ENCODE assay signal across 21 cellular contexts in genomic region chr16:1261131-1261917, GRCh38. TPM values are rescaled to one million over a fixed set of nuclear protein-coding genes. Genes with fewer than 3 reads are reported as not detected.
DNase-seq lines count a peak whose midpoint lies in the region; ATAC-seq, FAIRE-seq and TF ChIP-seq lines count a peak whose summit lies in the region.
"Had no signal": no experiment of that assay in that cellular context is flagged by ENCODE, and none has a peak within 500 bp of the region (broad histone marks: within the 10 kb centered on the region; RNA-seq: fewer than 3 reads in every experiment).

No MANE protein-coding gene starts in this region.

- H3K79me1 ChIP-seq in H1 (ENCODE audit: low read depth, low read length), result no peaks in the 10 kb centered on the region; the same call in 1 of the 2 replicates

- no peak for FAIRE-seq in H1 (lab: Jason Lieb, UNC)
- FAIRE-seq: GM19239, TTC549 had no signal

- peaks cover 17% of the 10 kb centered on the region for H3K27me3 Mint-ChIP-seq in activated naive CD4-positive, alpha-beta T cell treated with anti-CD3 and anti-CD28 coated beads for 36 hours (ENCODE audit: low read depth)

- TF ChIP-seq EP300 in H1 (IDR thresholded peaks at IDR 0.05; ENCODE audit: borderline replicate concordance in 1 of 2, low read depth in 2 of 2, low read length in 2 of 2) (no peak), transverse colon (IDR thresholded peaks at IDR 0.05; ENCODE audit: low read depth) (no peak)

- no peak overlapping the region for H3K23ac ChIP-seq in H1 (ENCODE audit: insufficient read length)

- H3K4ac ChIP-seq in H1 (replicated peaks; ENCODE audit: insufficient read length, low read depth, low read length), result no peak overlapping the region

- H3K4me3 ChIP-seq in H1 (ENCODE audit: extremely low read depth in 1 of 4, insufficient read depth in 2 of 4, low read depth in 3 of 4, low read length in 4 of 4) (0 out of 8 replicates have a peak overlapping the region, but pooled peaks of 1 of the 4 experiments have one; percentile 8), transverse colon (no peak overlapping the region)
- H3K4me3 ChIP-seq: lung, Peyer's patch had no signal

- intact Hi-C loops in activated naive CD4-positive, alpha-beta T cell treated with anti-CD3 and anti-CD28 coated beads for 36 hours (cut with micrococcal nuclease), result no loop called here
- intact Hi-C loops in transverse colon (cut with DNase I; ENCODE audit: low total_unique reads), result no loop called here

- H2BK15ac ChIP-seq in H1 (ENCODE audit: low read length), result 0 out of 2 replicates have a peak overlapping the region, but pooled peaks have one; percentile 29

- H3K18ac ChIP-seq in H1 (ENCODE audit: extremely low read depth, low read length), result no peak overlapping the region

- no peaks in the 10 kb centered on the region for H3K36me3 Mint-ChIP-seq in activated naive CD4-positive, alpha-beta T cell treated with anti-CD3 and anti-CD28 coated beads for 36 hours (ENCODE audit: low read depth)
- H3K36me3 Mint-ChIP-seq in stimulated activated effector memory CD8-positive, alpha-beta T cell treated with anti-CD3 and anti-CD28 coated beads, Interleukin-12 subunit alpha, Interleukin-12 subunit beta, amount 100 ng/mL, for 72 hours, result no peaks in the 10 kb centered on the region
- H3K36me3 Mint-ChIP-seq: activated CD4-positive, alpha-beta memory T cell treated with anti-CD3 and anti-CD28 coated beads for 36 hours; natural killer cell had no signal

- WGBS in H1 (ENCODE audit: extremely low coverage in 1 of 2, insufficient coverage in 1 of 2, insufficient read length in 1 of 2, insufficient replicate concordance in 2 of 2, low coverage in 1 of 2, low lambda C conversion rate in 2 of 2, missing lambda C conversion rate in 1 of 2), 2 experiments, result 80% methylated on average over 35 of the region's 48 CpGs; no CpG with 5 or more reads in 1 of the 2 experiments
- 19% methylated on average over 38 of the region's 48 CpGs; no CpG with 5 or more reads in 1 of the 2 donors for WGBS in transverse colon (ENCODE audit: low coverage in 1 of 2), 2 donors

- no peak overlapping the region for H3K27ac Mint-ChIP-seq in activated naive CD4-positive, alpha-beta T cell treated with anti-CD3 and anti-CD28 coated beads for 36 hours
- H3K27ac Mint-ChIP-seq in stimulated activated effector memory CD8-positive, alpha-beta T cell treated with anti-CD3 and anti-CD28 coated beads, Interleukin-12 subunit alpha, Interleukin-12 subunit beta, amount 100 ng/mL, for 72 hours, result no peak overlapping the region
- H3K27ac Mint-ChIP-seq: activated CD4-positive, alpha-beta memory T cell treated with anti-CD3 and anti-CD28 coated beads for 36 hours; natural killer cell had no signal

- peak; percentile 9 for DNase-seq in activated naive CD4-positive, alpha-beta T cell treated with anti-CD3 and anti-CD28 coated beads, Interleukin-2, amount 50 U/mL, for 16 hours
- no peak for DNase-seq in activated naive CD4-positive, alpha-beta T cell treated with anti-CD3 and anti-CD28 coated beads for 36 hours
- DNase-seq in NCI-H2107 (lab: John Stamatoyannopoulos, UW) (peak; percentile 50), H1 (ENCODE audit: low read depth in 1 of 2, low spot score in 2 of 2) (no peak), transverse colon (no peak), NCI-H1930 (lab: John Stamatoyannopoulos, UW) (no peak)
- no peak for DNase-seq in stimulated activated effector memory CD8-positive, alpha-beta T cell treated with anti-CD3 and anti-CD28 coated beads, Interleukin-12 subunit alpha, Interleukin-12 subunit beta, amount 100 ng/mL, for 72 hours (ENCODE audit: low spot score in 2 of 2)
- DNase-seq: activated CD4-positive, alpha-beta memory T cell treated with anti-CD3 and anti-CD28 coated beads for 36 hours; amygdala; foreskin fibroblast; natural killer cell; NCI-H226; Peyer's patch had no signal

- peaks cover 3% of the 10 kb centered on the region; the same call in 1 of the 2 replicates for H3K23me2 ChIP-seq in H1 (ENCODE audit: low read depth, low read length)

- H4K8ac ChIP-seq in H1 (ENCODE audit: extremely low read depth, insufficient read depth, low read length), result peak overlapping the region; percentile 79; the same call in 1 of the 2 replicates

- no peak overlapping the region for H2BK20ac ChIP-seq in H1 (ENCODE audit: low read length)

- peak overlapping the region; percentile 6 for H4K91ac ChIP-seq in H1 (replicated peaks; ENCODE audit: insufficient read length, low read length)

- H3K9me3 ChIP-seq in H1 (ENCODE audit: insufficient read depth in 2 of 2, low read depth in 1 of 2, low read length in 1 of 2) (peaks cover 0 to 2% of the 10 kb centered on the region in 2 experiments; a peak in 1 of 4 replicates), transverse colon (no peaks in the 10 kb centered on the region)
- H3K9me3 ChIP-seq: Peyer's patch had no signal

- TF ChIP-seq CTCF in H1 (IDR thresholded peaks at IDR 0.05; ENCODE audit: control extremely low read depth in 1 of 3, insufficient read depth in 1 of 3, low read depth in 1 of 3, low read length in 3 of 3) (no peak), transverse colon (IDR thresholded peaks at IDR 0.05) (no peak)

- CTCF ChIA-PET in activated naive CD4-positive, alpha-beta T cell treated with anti-CD3 and anti-CD28 coated beads for 36 hours (lab: Charles Lee), result interaction anchor here (0.6 kb wide), 2 partner anchors 40 to 484 kb away, joined by 3 read pairs; no protein-coding TSS in a partner anchor
- CTCF ChIA-PET in H1 (lab: Charles Lee; ENCODE audit: partially characterized antibody), result interaction anchor here (0.7 to 1.2 kb wide), 4 partner anchors 17 to 43 kb away, joined by 3 to 4 read pairs (median 3); no protein-coding TSS in a partner anchor

- no peak overlapping the region for H2AFZ ChIP-seq in H1 (ENCODE audit: low read length)

- no peaks in the 10 kb centered on the region; a peak in 1 of 8 replicates for H3K36me3 ChIP-seq in H1 (ENCODE audit: control insufficient read depth in 2 of 4, insufficient read depth in 4 of 4, low read length in 3 of 4)
- no peaks in the 10 kb centered on the region for H3K36me3 ChIP-seq in transverse colon
- H3K36me3 ChIP-seq: Peyer's patch had no signal

- H3K27ac ChIP-seq in H1 (ENCODE audit: low read depth, low read length) (no peak overlapping the region), transverse colon (no peak overlapping the region)
- H3K27ac ChIP-seq: Peyer's patch had no signal

- H3K4me1 ChIP-seq in H1 (replicated peaks in 1 of 4; ENCODE audit: control insufficient read depth in 3 of 4, insufficient read depth in 4 of 4, low read length in 3 of 4) (peaks cover 0 to 11% (median 8%) of the 10 kb centered on the region in 4 experiments; a peak in 6 of 7 replicates), transverse colon (peaks cover 0 to 4% (median 3%) of the 10 kb centered on the region in 4 donors)

- no peak overlapping the region for H3K14ac ChIP-seq in H1 (ENCODE audit: insufficient read length)

- H3K9ac ChIP-seq in H1 (replicated peaks in 1 of 4; ENCODE audit: extremely low read depth in 1 of 4, low read depth in 3 of 4, low read length in 3 of 4), result no peak overlapping the region

- peak; percentile 48 for ATAC-seq in stimulated activated effector memory CD8-positive, alpha-beta T cell treated with anti-CD3 and anti-CD28 coated beads, Interleukin-12 subunit alpha, Interleukin-12 subunit beta, amount 100 ng/mL, for 72 hours
- ATAC-seq in HG02610 (IDR thresholded peaks at IDR 0.05; ENCODE audit: unreplicated experiment), result no peak

- no peak for TF ChIP-seq POLR2A in H1 (IDR thresholded peaks at IDR 0.05; ENCODE audit: control extremely low read depth in 1 of 2, low read depth in 2 of 2, low read length in 2 of 2)
- TF ChIP-seq POLR2A in transverse colon (IDR thresholded peaks at IDR 0.05), result no peak

- TF ChIP-seq RAD21 in H1 (IDR thresholded peaks at IDR 0.05 in 1 of 2, conservative IDR thresholded peaks at IDR 0.05 in 1 of 2; ENCODE audit: low read depth in 2 of 2, low read length in 2 of 2), result no peak

- H2AK5ac ChIP-seq in H1 (ENCODE audit: low read depth, low read length), result no peak overlapping the region

- H2BK12ac ChIP-seq in H1 (ENCODE audit: low read depth, low read length), result 0 out of 2 replicates have a peak overlapping the region, but pooled peaks have one; percentile 60

- peaks cover 0 to 7% of the 10 kb centered on the region in 2 experiments for H4K20me1 ChIP-seq in H1 (replicated peaks in 1 of 2; ENCODE audit: control insufficient read depth in 1 of 2, insufficient read depth in 2 of 2, low read length in 2 of 2)

- peaks cover 5% of the 10 kb centered on the region for H3K4me1 Mint-ChIP-seq in activated naive CD4-positive, alpha-beta T cell treated with anti-CD3 and anti-CD28 coated beads for 36 hours (ENCODE audit: low read depth)
- peaks cover 5% of the 10 kb centered on the region for H3K4me1 Mint-ChIP-seq in stimulated activated effector memory CD8-positive, alpha-beta T cell treated with anti-CD3 and anti-CD28 coated beads, Interleukin-12 subunit alpha, Interleukin-12 subunit beta, amount 100 ng/mL, for 72 hours

- H3K27me3 ChIP-seq in H1 (replicated peaks in 1 of 4; ENCODE audit: control insufficient read depth in 3 of 4, extremely low read depth in 1 of 4, insufficient read depth in 3 of 4, low read length in 3 of 4), result peaks cover 0 to 28% (median 14%) of the 10 kb centered on the region in 4 experiments; a peak in 5 of 7 replicates
- H3K27me3 ChIP-seq in transverse colon, result peaks cover 54% of the 10 kb centered on the region

- in situ Hi-C loops in transverse colon (cut with MboI; ENCODE audit: low pct_ligation_motif_present in 1 of 4, low pct_unique_long_range_greater_than_20kb in 1 of 4, low sequenced_read_pairs in 3 of 4), result no loop called here

- H3K4me2 ChIP-seq in H1 (ENCODE audit: insufficient read depth in 1 of 2, low read depth in 2 of 2, low read length in 2 of 2), result peak overlapping the region in 1 of 2 experiments; percentile 49; a peak in 2 of 4 replicates

- no peak overlapping the region for H4K5ac ChIP-seq in H1 (ENCODE audit: insufficient read length, low read depth, low read length)

- no peak overlapping the region for H2BK5ac ChIP-seq in H1 (ENCODE audit: low read depth, low read length)

- POLR2A ChIA-PET in H1 (lab: Charles Lee; ENCODE audit: partially characterized antibody), result no interaction called here

- H3K4me3 Mint-ChIP-seq in activated naive CD4-positive, alpha-beta T cell treated with anti-CD3 and anti-CD28 coated beads for 36 hours, result no peak overlapping the region
- peak overlapping the region; percentile 26 for H3K4me3 Mint-ChIP-seq in stimulated activated effector memory CD8-positive, alpha-beta T cell treated with anti-CD3 and anti-CD28 coated beads, Interleukin-12 subunit alpha, Interleukin-12 subunit beta, amount 100 ng/mL, for 72 hours
- H3K4me3 Mint-ChIP-seq: activated CD4-positive, alpha-beta memory T cell treated with anti-CD3 and anti-CD28 coated beads for 36 hours; central memory CD8-positive, alpha-beta T cell; natural killer cell had no signal

- peaks cover 7% of the 10 kb centered on the region for H3K9me3 Mint-ChIP-seq in activated naive CD4-positive, alpha-beta T cell treated with anti-CD3 and anti-CD28 coated beads for 36 hours
- no peaks in the 10 kb centered on the region for H3K9me3 Mint-ChIP-seq in stimulated activated effector memory CD8-positive, alpha-beta T cell treated with anti-CD3 and anti-CD28 coated beads, Interleukin-12 subunit alpha, Interleukin-12 subunit beta, amount 100 ng/mL, for 72 hours
- H3K9me3 Mint-ChIP-seq: natural killer cell had no signal

- no peaks in the 10 kb centered on the region for H3K79me2 ChIP-seq in H1 (ENCODE audit: control insufficient read depth in 1 of 2, insufficient read depth in 2 of 2, low read length in 2 of 2)

- no peak overlapping the region for H2BK120ac ChIP-seq in H1 (replicated peaks; ENCODE audit: low read depth, low read length)

- H3K56ac ChIP-seq in H1 (replicated peaks; ENCODE audit: insufficient read length, low read depth, low read length), result no peak overlapping the region

RNA-seq across cellular contexts. Expression of gene TPSD1, which starts 5.5 kb away (rescaled TPM):
- not detected for total RNA-seq in activated naive CD4-positive, alpha-beta T cell treated with anti-CD3 and anti-CD28 coated beads for 36 hours
- total RNA-seq in H1 (2021; fragmentation: NEBNext Ultra II Directional; extraction: Animal tissue kit (Norgen Biotek cat#: 25700)), result not detected in 2 replicates
- polyA plus RNA-seq in H1 (2011; rRNA removed), result 0.26 and 0.61 TPM in 2 replicates
- 0.62 TPM for polyA plus RNA-seq in H1 (2011; cell fraction: cytosol; rRNA removed)
- 8.5 TPM for polyA plus RNA-seq in H1 (2011; cell fraction: nucleus; rRNA removed)
- polyA plus RNA-seq in H1 (2012, experiment 1 of 2), result 0.42 to 1.1 TPM (median 0.70 TPM) in 4 replicates
- polyA plus RNA-seq in H1 (2012, experiment 2 of 2), result 0.18 TPM
- 0.36 TPM for polyA plus RNA-seq in H1 (2013, experiment 1 of 2)
- polyA plus RNA-seq in H1 (2013, experiment 2 of 2), result 0.17 TPM
- polyA minus RNA-seq in H1 (2011; rRNA and poly(A)+ RNA removed), result 0.28 TPM in 1 of 2 replicates, not detected in the other
- polyA minus RNA-seq in H1 (2011; cell fraction: cytosol; rRNA and poly(A)+ RNA removed), result not detected
- not detected for polyA minus RNA-seq in H1 (2011; cell fraction: nucleus; rRNA and poly(A)+ RNA removed)
- 10 to 100 TPM in 1 of 4 donors, 1 to 10 TPM in 2, not detected in 1; 4.6 to 12.0 (median 7.8) TPM for total RNA-seq in transverse colon
- total RNA-seq: activated CD4-positive, alpha-beta memory T cell treated with anti-CD3 and anti-CD28 coated beads for 36 hours; HT1080; pulmonary artery endothelial cell had no signal
- polyA plus RNA-seq: AG04450 had no signal

RNA-seq across cellular contexts. Expression of gene TPSAB1, which starts 20.8 kb away (rescaled TPM):
- total RNA-seq in activated naive CD4-positive, alpha-beta T cell treated with anti-CD3 and anti-CD28 coated beads for 36 hours, result not detected
- not detected in 2 replicates for total RNA-seq in H1 (2021; fragmentation: NEBNext Ultra II Directional; extraction: Animal tissue kit (Norgen Biotek cat#: 25700))
- 0.09 TPM in 2 replicates for polyA plus RNA-seq in H1 (2011; rRNA removed)
- 0.12 TPM for polyA plus RNA-seq in H1 (2011; cell fraction: cytosol; rRNA removed)
- polyA plus RNA-seq in H1 (2011; cell fraction: nucleus; rRNA removed), result 1.5 TPM
- polyA plus RNA-seq in H1 (2012, experiment 1 of 2), result not detected in 4 replicates
- not detected for polyA plus RNA-seq in H1 (2012, experiment 2 of 2)
- not detected for polyA plus RNA-seq in H1 (2013, experiment 1 of 2)
- polyA plus RNA-seq in H1 (2013, experiment 2 of 2), result not detected
- polyA minus RNA-seq in H1 (2011; rRNA and poly(A)+ RNA removed), result not detected in 2 replicates
- polyA minus RNA-seq in H1 (2011; cell fraction: cytosol; rRNA and poly(A)+ RNA removed), result not detected
- polyA minus RNA-seq in H1 (2011; cell fraction: nucleus; rRNA and poly(A)+ RNA removed), result not detected
- 10 to 100 TPM in 3 of 4 donors, 1 to 10 TPM in 1; 9.4 to 33.7 (median 23.8) TPM for total RNA-seq in transverse colon
- total RNA-seq: activated CD4-positive, alpha-beta memory T cell treated with anti-CD3 and anti-CD28 coated beads for 36 hours; HT1080; pulmonary artery endothelial cell had no signal
- polyA plus RNA-seq: AG04450 had no signal

RNA-seq across cellular contexts. Expression of gene TPSB2, which starts 31.3 kb away (rescaled TPM):
- total RNA-seq in activated naive CD4-positive, alpha-beta T cell treated with anti-CD3 and anti-CD28 coated beads for 36 hours, result not detected
- total RNA-seq in H1 (2021; fragmentation: NEBNext Ultra II Directional; extraction: Animal tissue kit (Norgen Biotek cat#: 25700)), result not detected in 2 replicates
- 0.08 TPM in 1 of 2 replicates, not detected in the other for polyA plus RNA-seq in H1 (2011; rRNA removed)
- polyA plus RNA-seq in H1 (2011; cell fraction: cytosol; rRNA removed), result 0.06 TPM
- polyA plus RNA-seq in H1 (2011; cell fraction: nucleus; rRNA removed), result 0.50 TPM
- polyA plus RNA-seq in H1 (2012, experiment 1 of 2), result not detected in 4 replicates
- not detected for polyA plus RNA-seq in H1 (2012, experiment 2 of 2)
- polyA plus RNA-seq in H1 (2013, experiment 1 of 2), result not detected
- polyA plus RNA-seq in H1 (2013, experiment 2 of 2), result not detected
- polyA minus RNA-seq in H1 (2011; rRNA and poly(A)+ RNA removed), result not detected in 2 replicates
- polyA minus RNA-seq in H1 (2011; cell fraction: cytosol; rRNA and poly(A)+ RNA removed), result not detected
- not detected for polyA minus RNA-seq in H1 (2011; cell fraction: nucleus; rRNA and poly(A)+ RNA removed)
- total RNA-seq in transverse colon, result 10 to 100 TPM; 12.5 to 35.2 (median 24.8) TPM
- total RNA-seq: activated CD4-positive, alpha-beta memory T cell treated with anti-CD3 and anti-CD28 coated beads for 36 hours; HT1080; pulmonary artery endothelial cell had no signal
- polyA plus RNA-seq: AG04450 had no signal

RNA-seq across cellular contexts. Expression of gene TPSG1, which starts 36.3 kb away (rescaled TPM):
- not detected for total RNA-seq in activated naive CD4-positive, alpha-beta T cell treated with anti-CD3 and anti-CD28 coated beads for 36 hours
- not detected in 2 replicates for total RNA-seq in H1 (2021; fragmentation: NEBNext Ultra II Directional; extraction: Animal tissue kit (Norgen Biotek cat#: 25700))
- not detected in 2 replicates for polyA plus RNA-seq in H1 (2011; rRNA removed)
- polyA plus RNA-seq in H1 (2011; cell fraction: cytosol; rRNA removed), result not detected
- not detected for polyA plus RNA-seq in H1 (2011; cell fraction: nucleus; rRNA removed)
- polyA plus RNA-seq in H1 (2012, experiment 1 of 2), result 0.55 to 0.76 TPM (median 0.67 TPM) in 4 replicates
- not detected for polyA plus RNA-seq in H1 (2012, experiment 2 of 2)
- polyA plus RNA-seq in H1 (2013, experiment 1 of 2), result not detected
- polyA plus RNA-seq in H1 (2013, experiment 2 of 2), result not detected
- not detected in 2 replicates for polyA minus RNA-seq in H1 (2011; rRNA and poly(A)+ RNA removed)
- not detected for polyA minus RNA-seq in H1 (2011; cell fraction: cytosol; rRNA and poly(A)+ RNA removed)
- polyA minus RNA-seq in H1 (2011; cell fraction: nucleus; rRNA and poly(A)+ RNA removed), result not detected
- total RNA-seq in transverse colon, result 10 to 100 TPM in 3 of 4 donors, not detected in 1; 20.9 to 41.0 (median 24.0) TPM
- total RNA-seq: activated CD4-positive, alpha-beta memory T cell treated with anti-CD3 and anti-CD28 coated beads for 36 hours; HT1080; pulmonary artery endothelial cell had no signal
- polyA plus RNA-seq: AG04450 had no signal

RNA-seq across cellular contexts. Expression of gene UBE2I, which starts 48.1 kb away (rescaled TPM):
- 100 to 1,000 TPM; 273 to 297 TPM for total RNA-seq in activated naive CD4-positive, alpha-beta T cell treated with anti-CD3 and anti-CD28 coated beads for 36 hours
- 268 and 272 TPM in 2 replicates for total RNA-seq in H1 (2021; fragmentation: NEBNext Ultra II Directional; extraction: Animal tissue kit (Norgen Biotek cat#: 25700))
- 148 and 162 TPM in 2 replicates for polyA plus RNA-seq in H1 (2011; rRNA removed)
- 142 TPM for polyA plus RNA-seq in H1 (2011; cell fraction: cytosol; rRNA removed)
- 143 TPM for polyA plus RNA-seq in H1 (2011; cell fraction: nucleus; rRNA removed)
- polyA plus RNA-seq in H1 (2012, experiment 1 of 2), result 186 to 197 TPM (median 190 TPM) in 4 replicates
- 278 TPM for polyA plus RNA-seq in H1 (2012, experiment 2 of 2)
- 202 TPM for polyA plus RNA-seq in H1 (2013, experiment 1 of 2)
- polyA plus RNA-seq in H1 (2013, experiment 2 of 2), result 204 TPM
- polyA minus RNA-seq in H1 (2011; rRNA and poly(A)+ RNA removed), result 87.2 and 89.0 TPM in 2 replicates
- polyA minus RNA-seq in H1 (2011; cell fraction: cytosol; rRNA and poly(A)+ RNA removed), result 84.7 TPM
- polyA minus RNA-seq in H1 (2011; cell fraction: nucleus; rRNA and poly(A)+ RNA removed), result 99.4 TPM
- total RNA-seq in transverse colon, result 100 to 1,000 TPM in 1 of 4 donors, 10 to 100 TPM in 3; 55.4 to 110 (median 58.5) TPM

Comparison
In these comparisons a context has a peak if more than half of its experiments do, and no peak if none do; other contexts are left out.
1. DNase-seq: peak in activated naive CD4-positive, alpha-beta T cell treated with anti-CD3 and anti-CD28 coated beads, Interleukin-2, amount 50 U/mL, for 16 hours (single experiment) and NCI-H2107 (single experiment); none in activated naive CD4-positive, alpha-beta T cell treated with anti-CD3 and anti-CD28 coated beads for 36 hours (single experiment), H1 (0 of 2), stimulated activated effector memory CD8-positive, alpha-beta T cell treated with anti-CD3 and anti-CD28 coated beads, Interleukin-12 subunit alpha, Interleukin-12 subunit beta, amount 100 ng/mL, for 72 hours (0 of 2), transverse colon (single experiment) and NCI-H1930 (0 of 2).
2. RNA of gene TPSB2, which starts 31.3 kb away (total RNA-seq): 12.5 to 35.2 TPM in transverse colon; not detected in activated naive CD4-positive, alpha-beta T cell treated with anti-CD3 and anti-CD28 coated beads for 36 hours and not detected in H1; every median in the first group is over 10 times any median in the second.